Comparison of ENCODE assay signal across 8 cellular contexts in the genomic region with DNA sequence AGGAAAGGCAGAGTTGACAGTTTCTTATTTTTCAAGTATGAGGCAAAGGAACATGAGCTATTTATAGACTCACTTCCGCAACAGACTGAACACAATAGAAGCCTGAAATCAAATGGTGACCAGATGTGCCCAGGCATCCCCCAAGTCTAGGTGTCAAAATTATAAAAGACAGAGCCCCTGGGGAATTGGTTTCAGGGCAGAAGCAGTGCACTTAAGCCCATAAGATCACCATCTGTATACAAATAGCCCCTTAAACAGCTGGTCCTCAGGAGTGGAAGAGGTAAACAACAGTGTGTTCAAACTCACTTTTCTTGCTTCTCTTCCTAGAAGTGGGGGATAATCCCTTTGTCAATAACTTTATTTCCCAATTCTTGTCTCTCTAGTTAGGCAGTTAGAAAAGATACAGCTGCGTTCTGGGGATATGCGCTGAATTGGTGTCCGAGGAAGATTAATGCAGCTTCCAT. TPM values are rescaled to one million over a fixed set of nuclear protein-coding genes. Genes with fewer than 3 reads are reported as not detected.
DNase-seq lines count a peak whose midpoint lies in the region; ATAC-seq and TF ChIP-seq lines count a peak whose summit lies in the region.

No MANE protein-coding gene starts in this region.

- H3K79me2 ChIP-seq in fibroblast of lung (ENCODE audit: control insufficient read depth, insufficient read depth, low read length): no peaks in the 10 kb centered on the region

- no peaks in the 10 kb centered on the region for H4K20me1 ChIP-seq in fibroblast of lung (ENCODE audit: control insufficient read depth, extremely low read depth, insufficient read depth, low read length)

- H3K4me1 ChIP-seq in fibroblast of lung (ENCODE audit: control insufficient read depth, extremely low read depth, insufficient read depth, low read length) (peaks cover 4% of the 10 kb centered on the region), suprapubic skin (peaks cover 26% of the 10 kb centered on the region)

- DNase-seq in activated CD4-positive, alpha-beta memory T cell treated with anti-CD3 and anti-CD28 coated beads, Interleukin-2, amount 10 ng/mL, durations not matched to agents 7 days and 5 days: no peak
- DNase-seq in activated CD4-positive, alpha-beta memory T cell treated with anti-CD3 and anti-CD28 coated beads for 36 hours: no peak
- DNase-seq in NCI-H524 (lab: John Stamatoyannopoulos, UW) (peak; percentile 95 to 99), fibroblast of lung (ENCODE audit: low read depth in 2 of 2) (peak; percentile 36 to 40), suprapubic skin (ENCODE audit: low spot score in 2 of 2) (no peak), GM19240 (ENCODE audit: insufficient read length, low spot score) (no peak), kidney tubule cell (ENCODE audit: low spot score) (no peak)

- intact Hi-C loops in activated CD4-positive, alpha-beta memory T cell treated with anti-CD3 and anti-CD28 coated beads for 36 hours (cut with micrococcal nuclease): no loop called here

- H3K36me3 ChIP-seq in fibroblast of lung (ENCODE audit: control insufficient read depth, insufficient read depth, low read length) (no peaks in the 10 kb centered on the region), suprapubic skin (no peaks in the 10 kb centered on the region)

- H3K9me3 Mint-ChIP-seq in activated CD4-positive, alpha-beta memory T cell treated with anti-CD3 and anti-CD28 coated beads, Interleukin-2, amount 10 ng/mL, durations not matched to agents 7 days and 5 days: peaks cover 3% of the 10 kb centered on the region
- H3K9me3 Mint-ChIP-seq in activated CD4-positive, alpha-beta memory T cell treated with anti-CD3 and anti-CD28 coated beads for 36 hours: no peaks in the 10 kb centered on the region

- H3K27ac ChIP-seq in fibroblast of lung (ENCODE audit: insufficient read depth, low read length) (no peak overlapping the region), suprapubic skin (peak overlapping the region; percentile 50)

- no peak for TF ChIP-seq EP300 in suprapubic skin (IDR thresholded peaks at IDR 0.05)

- TF ChIP-seq POLR2A in suprapubic skin (IDR thresholded peaks at IDR 0.05): no peak

- CTCF ChIA-PET in activated CD4-positive, alpha-beta memory T cell treated with anti-CD3 and anti-CD28 coated beads, Interleukin-2, amount 10 ng/mL, durations not matched to agents 7 days and 5 days (lab: Charles Lee): interaction anchor here (0.6 to 2.7 kb wide), 4 partner anchors 14 to 190 kb away, joined by 3 to 9 read pairs (median 4); no protein-coding TSS in a partner anchor
- CTCF ChIA-PET in activated CD4-positive, alpha-beta memory T cell treated with anti-CD3 and anti-CD28 coated beads for 36 hours (lab: Charles Lee): no interaction called here

- H3K36me3 Mint-ChIP-seq in activated CD4-positive, alpha-beta memory T cell treated with anti-CD3 and anti-CD28 coated beads, Interleukin-2, amount 10 ng/mL, durations not matched to agents 7 days and 5 days (ENCODE audit: low read depth): peaks cover 5% of the 10 kb centered on the region
- no peaks in the 10 kb centered on the region for H3K36me3 Mint-ChIP-seq in activated CD4-positive, alpha-beta memory T cell treated with anti-CD3 and anti-CD28 coated beads for 36 hours

- no peak overlapping the region for H3K4me3 ChIP-seq in fibroblast of lung (replicated peaks in 1 of 4; ENCODE audit: control extremely low read depth in 1 of 4, insufficient read depth in 1 of 4, low read depth in 3 of 4, low read length in 4 of 4)
- no peak overlapping the region for H3K4me3 ChIP-seq in suprapubic skin

- 59% methylated on average over 4 of the region's 4 CpGs for WGBS in suprapubic skin

- H3K27me3 ChIP-seq in fibroblast of lung (ENCODE audit: control insufficient read depth, insufficient read depth, low read length): no peaks in the 10 kb centered on the region
- H3K27me3 ChIP-seq in suprapubic skin: no peaks in the 10 kb centered on the region

- no peaks in the 10 kb centered on the region for H3K27me3 Mint-ChIP-seq in activated CD4-positive, alpha-beta memory T cell treated with anti-CD3 and anti-CD28 coated beads, Interleukin-2, amount 10 ng/mL, durations not matched to agents 7 days and 5 days
- H3K27me3 Mint-ChIP-seq in activated CD4-positive, alpha-beta memory T cell treated with anti-CD3 and anti-CD28 coated beads for 36 hours: no peaks in the 10 kb centered on the region

- POLR2A ChIA-PET in activated CD4-positive, alpha-beta memory T cell treated with anti-CD3 and anti-CD28 coated beads, Interleukin-2, amount 10 ng/mL, durations not matched to agents 7 days and 5 days (lab: Charles Lee): interaction anchor here (1.1 to 1.7 kb wide), 7 partner anchors 11 to 56 kb away, joined by 3 to 6 read pairs (median 3); a partner anchor contains a TSS
- POLR2A ChIA-PET in activated CD4-positive, alpha-beta memory T cell treated with anti-CD3 and anti-CD28 coated beads for 36 hours (lab: Charles Lee): no interaction called here

- TF ChIP-seq CTCF in fibroblast of lung (conservative IDR thresholded peaks at IDR 0.05 in 1 of 2, IDR thresholded peaks at IDR 0.05 in 1 of 2; ENCODE audit: low read depth in 1 of 2, low read length in 2 of 2) (no peak), suprapubic skin (IDR thresholded peaks at IDR 0.05) (no peak)

- peak overlapping the region; percentile 72 for H3K27ac Mint-ChIP-seq in activated CD4-positive, alpha-beta memory T cell treated with anti-CD3 and anti-CD28 coated beads, Interleukin-2, amount 10 ng/mL, durations not matched to agents 7 days and 5 days
- H3K27ac Mint-ChIP-seq in activated CD4-positive, alpha-beta memory T cell treated with anti-CD3 and anti-CD28 coated beads for 36 hours: no peak overlapping the region

- peaks cover 56% of the 10 kb centered on the region for H3K4me1 Mint-ChIP-seq in activated CD4-positive, alpha-beta memory T cell treated with anti-CD3 and anti-CD28 coated beads, Interleukin-2, amount 10 ng/mL, durations not matched to agents 7 days and 5 days
- peaks cover 28% of the 10 kb centered on the region for H3K4me1 Mint-ChIP-seq in activated CD4-positive, alpha-beta memory T cell treated with anti-CD3 and anti-CD28 coated beads for 36 hours (ENCODE audit: low read depth)

- no peak for ATAC-seq in GM19452 (IDR thresholded peaks at IDR 0.05; ENCODE audit: unreplicated experiment)

- H2AFZ ChIP-seq in fibroblast of lung (ENCODE audit: low read length): peak overlapping the region; percentile 31

- H3K9ac ChIP-seq in fibroblast of lung (ENCODE audit: insufficient read depth, low read length): no peak overlapping the region

- H3K4me3 Mint-ChIP-seq in activated CD4-positive, alpha-beta memory T cell treated with anti-CD3 and anti-CD28 coated beads, Interleukin-2, amount 10 ng/mL, durations not matched to agents 7 days and 5 days: peak overlapping the region; percentile 35
- H3K4me3 Mint-ChIP-seq in activated CD4-positive, alpha-beta memory T cell treated with anti-CD3 and anti-CD28 coated beads for 36 hours: no peak overlapping the region

- H3K9me3 ChIP-seq in fibroblast of lung (ENCODE audit: control insufficient read depth, insufficient read depth, low read depth, low read length) (no peaks in the 10 kb centered on the region), suprapubic skin (no peaks in the 10 kb centered on the region)

- H3K4me2 ChIP-seq in fibroblast of lung (ENCODE audit: extremely low read depth, insufficient read depth, low read length): peak overlapping the region; percentile 25

RNA-seq across cellular contexts. Expression of a gene that starts 29.9 kb away (rescaled TPM):
- total RNA-seq in activated CD4-positive, alpha-beta memory T cell treated with anti-CD3 and anti-CD28 coated beads, Interleukin-2, amount 10 ng/mL, durations not matched to agents 7 days and 5 days: 1 to 10 TPM; 8.2 TPM
- 1 to 10 TPM; 3.4 to 3.8 TPM for total RNA-seq in activated CD4-positive, alpha-beta memory T cell treated with anti-CD3 and anti-CD28 coated beads for 36 hours
- total RNA-seq in fibroblast of lung (4.4 and 8.3 TPM in 2 replicates), suprapubic skin (10 to 100 TPM in 1 of 4 donors, 1 to 10 TPM in 3; 5.0 to 24.6 (median 7.6) TPM)
- 1.2 and 2.5 TPM in 2 replicates for polyA plus RNA-seq in fibroblast of lung
- 0.98 and 2.6 TPM in 2 replicates for polyA plus RNA-seq in fibroblast of lung (2012)
- polyA minus RNA-seq in fibroblast of lung (ENCODE audit: low replicate concordance): 7.0 and 11.0 TPM in 2 replicates

RNA-seq across cellular contexts. Expression of a gene that starts 56.7 kb away (rescaled TPM):
- total RNA-seq in activated CD4-positive, alpha-beta memory T cell treated with anti-CD3 and anti-CD28 coated beads, Interleukin-2, amount 10 ng/mL, durations not matched to agents 7 days and 5 days: 10 to 100 TPM; 35.1 to 35.8 TPM
- total RNA-seq in activated CD4-positive, alpha-beta memory T cell treated with anti-CD3 and anti-CD28 coated beads for 36 hours: 10 to 100 TPM; 44.9 to 45.1 TPM
- total RNA-seq in fibroblast of lung (19.8 and 25.3 TPM in 2 replicates), suprapubic skin (10 to 100 TPM; 16.9 to 33.2 (median 19.2) TPM)
- 26.2 and 30.4 TPM in 2 replicates for polyA plus RNA-seq in fibroblast of lung
- polyA plus RNA-seq in fibroblast of lung (2012): 13.6 and 18.3 TPM in 2 replicates
- polyA minus RNA-seq in fibroblast of lung (ENCODE audit: low replicate concordance): 2.0 and 2.6 TPM in 2 replicates

RNA-seq across cellular contexts. Expression of a gene that starts 56.7 kb away (rescaled TPM):
- 10 to 100 TPM; 21.2 to 23.5 TPM for total RNA-seq in activated CD4-positive, alpha-beta memory T cell treated with anti-CD3 and anti-CD28 coated beads, Interleukin-2, amount 10 ng/mL, durations not matched to agents 7 days and 5 days
- total RNA-seq in activated CD4-positive, alpha-beta memory T cell treated with anti-CD3 and anti-CD28 coated beads for 36 hours: 10 to 100 TPM; 15.7 to 17.2 TPM
- total RNA-seq in fibroblast of lung (10.3 and 13.9 TPM in 2 replicates), suprapubic skin (10 to 100 TPM; 20.9 to 46.9 (median 31.8) TPM)
- polyA plus RNA-seq in fibroblast of lung: 17.1 and 19.3 TPM in 2 replicates
- 10.3 and 11.3 TPM in 2 replicates for polyA plus RNA-seq in fibroblast of lung (2012)
- polyA minus RNA-seq in fibroblast of lung (ENCODE audit: low replicate concordance): 5.5 and 7.4 TPM in 2 replicates

Comparison
In these comparisons a context has a peak if more than half of its experiments do, and no peak if none do; other contexts are left out.
1. DNase-seq: peak in NCI-H524 (2 of 2) and fibroblast of lung (2 of 2); none in activated CD4-positive, alpha-beta memory T cell treated with anti-CD3 and anti-CD28 coated beads, Interleukin-2, amount 10 ng/mL, durations not matched to agents 7 days and 5 days (single experiment), activated CD4-positive, alpha-beta memory T cell treated with anti-CD3 and anti-CD28 coated beads for 36 hours (single experiment), suprapubic skin (0 of 2), GM19240 (single experiment) and kidney tubule cell (single experiment).